30 cellular contexts compared by ENCODE assay signal in genomic region chr2:103264058-103264457, GRCh38.
"Had no signal": no experiment of that assay in that cellular context is flagged by ENCODE, and none has a peak within 500 bp of the region (broad histone marks: within the 10 kb centered on the region; RNA-seq: fewer than 3 reads in every experiment).

No MANE protein-coding gene starts in this region.

- DNase-seq: naive thymus-derived CD4-positive, alpha-beta T cell; natural killer cell; nucleus accumbens; ovary; posterior cingulate gyrus; psoas muscle; right cardiac atrium; right lobe of liver; sigmoid colon; small intestine; stimulated activated CD4-positive, alpha-beta T cell treated with anti-CD3 and anti-CD28 coated beads, Interleukin-15, amount 100 ng/mL, for 24 hours; stimulated activated CD4-positive, alpha-beta T cell treated with anti-CD3 and anti-CD28 coated beads, Interleukin-2, amount 100 ng/mL, for 24 hours; stimulated activated CD4-positive, alpha-beta T cell treated with anti-CD3 and anti-CD28 coated beads, Interleukin-2, amount 100 ng/mL, for 48 hours; stimulated activated CD4-positive, alpha-beta T cell treated with anti-CD3 and anti-CD28 coated beads, Interleukin-4, amount 100 ng/mL, for 24 hours; stimulated activated naive B cell treated with anti-CD40 and anti-IgM and Interleukin-4, amounts not matched to agents 10 μg/mL and 1 μg/mL and 100 μg/mL, for 72 hours; stimulated activated naive CD4-positive, alpha-beta T cell treated with Interleukin-2 at 50 U/mL for 16 hours; stomach; thyroid gland; trophoblast cell; upper lobe of right lung; uterus had no signal

- H3K4me3 ChIP-seq: ovary, psoas muscle, right lobe of liver, sigmoid colon, stomach, thoracic aorta, thyroid gland, tibial nerve, upper lobe of right lung, uterus had no signal

- H3K79me2 ChIP-seq: parathyroid adenoma had no signal

- H3K9me3 ChIP-seq: neutrophil, ovary, psoas muscle, right lobe of liver, sigmoid colon, stomach, thoracic aorta, thyroid gland, tibial nerve, upper lobe of right lung, uterus had no signal

- H3K36me3 Mint-ChIP-seq: natural killer cell; stimulated activated effector memory CD8-positive, alpha-beta T cell treated with anti-CD3 and anti-CD28 coated beads, Interleukin-12 subunit alpha, Interleukin-12 subunit beta, amount 100 ng/mL, for 72 hours; stimulated activated naive B cell treated with anti-CD40 and anti-IgM and Interleukin-4, amounts not matched to agents 10 μg/mL and 1 μg/mL and 100 μg/mL, for 72 hours had no signal

- H3K27me3 ChIP-seq: neutrophil, ovary, right lobe of liver, sigmoid colon, stomach, thyroid gland, tibial nerve, upper lobe of right lung, uterus had no signal

- H3K36me3 ChIP-seq: neutrophil, ovary, right lobe of liver, sigmoid colon, stomach, thoracic aorta, thyroid gland, tibial nerve, upper lobe of right lung, uterus had no signal

- H3K4me1 Mint-ChIP-seq: naive thymus-derived CD4-positive, alpha-beta T cell; natural killer cell; nephron; neural crest cell; stimulated activated effector memory CD8-positive, alpha-beta T cell treated with anti-CD3 and anti-CD28 coated beads, Interleukin-12 subunit alpha, Interleukin-12 subunit beta, amount 100 ng/mL, for 72 hours; stimulated activated naive B cell treated with anti-CD40 and anti-IgM and Interleukin-4, amounts not matched to agents 10 μg/mL and 1 μg/mL and 100 μg/mL, for 72 hours had no signal

- ATAC-seq: naive thymus-derived CD4-positive, alpha-beta T cell; natural killer cell; psoas muscle; right cardiac atrium; right lobe of liver; stimulated activated effector memory CD8-positive, alpha-beta T cell treated with anti-CD3 and anti-CD28 coated beads, Interleukin-12 subunit alpha, Interleukin-12 subunit beta, amount 100 ng/mL, for 72 hours; stimulated activated naive B cell treated with anti-CD40 and anti-IgM and Interleukin-4, amounts not matched to agents 10 μg/mL and 1 μg/mL and 100 μg/mL, for 72 hours; upper lobe of right lung had no signal

- H3K27me3 Mint-ChIP-seq: progenitor cell of endocrine pancreas; stimulated activated naive B cell treated with anti-CD40 and anti-IgM and Interleukin-4, amounts not matched to agents 10 μg/mL and 1 μg/mL and 100 μg/mL, for 72 hours; stimulated activated naive CD8-positive, alpha-beta T cell treated with anti-CD3 and anti-CD28 coated beads, Interleukin-15, Interleukin-2, amounts not matched to agents 100 ng/mL and 50 ng/mL, for 24 hours had no signal

- H3K27ac ChIP-seq: neutrophil, ovary, parathyroid adenoma, psoas muscle, right lobe of liver, sigmoid colon, stomach, thoracic aorta, thyroid gland, tibial nerve, upper lobe of right lung, uterus had no signal

- H3K9ac ChIP-seq: parathyroid adenoma had no signal

- H2AFZ ChIP-seq: parathyroid adenoma had no signal

- H3K27ac Mint-ChIP-seq: naive thymus-derived CD4-positive, alpha-beta T cell; natural killer cell; nephron; progenitor cell of endocrine pancreas; stimulated activated effector memory CD8-positive, alpha-beta T cell treated with anti-CD3 and anti-CD28 coated beads, Interleukin-12 subunit alpha, Interleukin-12 subunit beta, amount 100 ng/mL, for 72 hours; stimulated activated naive B cell treated with anti-CD40 and anti-IgM and Interleukin-4, amounts not matched to agents 10 μg/mL and 1 μg/mL and 100 μg/mL, for 72 hours; stimulated activated naive CD8-positive, alpha-beta T cell treated with anti-CD3 and anti-CD28 coated beads, Interleukin-15, Interleukin-2, amounts not matched to agents 100 ng/mL and 50 ng/mL, for 24 hours had no signal

- H3K4me1 ChIP-seq: parathyroid adenoma, psoas muscle, right lobe of liver, sigmoid colon, stomach, thyroid gland, tibial nerve, upper lobe of right lung, uterus had no signal

- H3K4me3 Mint-ChIP-seq: naive thymus-derived CD4-positive, alpha-beta T cell; natural killer cell; nephron; neural crest cell; stimulated activated effector memory CD8-positive, alpha-beta T cell treated with anti-CD3 and anti-CD28 coated beads, Interleukin-12 subunit alpha, Interleukin-12 subunit beta, amount 100 ng/mL, for 72 hours; stimulated activated naive B cell treated with anti-CD40 and anti-IgM and Interleukin-4, amounts not matched to agents 10 μg/mL and 1 μg/mL and 100 μg/mL, for 72 hours; stimulated activated naive CD8-positive, alpha-beta T cell treated with anti-CD3 and anti-CD28 coated beads, Interleukin-15, Interleukin-2, amounts not matched to agents 100 ng/mL and 50 ng/mL, for 24 hours had no signal
